Comparison of ENCODE assay signal across 12 cellular contexts in the genomic region with DNA sequence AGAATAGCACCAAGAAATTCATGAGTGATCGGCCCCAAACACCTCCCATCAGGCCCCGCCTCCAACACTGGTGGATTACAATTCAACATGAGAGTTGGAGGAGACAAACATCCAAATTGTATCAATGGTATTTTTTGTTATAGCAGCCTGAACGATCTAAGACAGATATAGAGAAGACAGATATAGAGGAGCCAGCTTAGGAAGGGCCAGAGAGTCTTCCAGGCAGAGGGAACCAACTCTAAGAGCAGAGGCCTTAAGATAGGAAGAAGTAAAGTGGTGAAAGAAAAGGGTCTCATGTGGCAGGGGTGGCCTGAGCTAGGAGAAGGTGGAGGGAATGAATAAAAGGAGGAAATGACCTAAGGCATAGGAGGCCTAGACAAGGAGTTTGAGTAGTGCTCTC.
DNase-seq lines count a peak whose midpoint lies in the region; ATAC-seq and TF ChIP-seq lines count a peak whose summit lies in the region.
"Had no signal": no experiment of that assay in that cellular context is flagged by ENCODE, and none has a peak within 500 bp of the region (broad histone marks: within the 10 kb centered on the region; RNA-seq: fewer than 3 reads in every experiment).

No MANE protein-coding gene starts in this region.

- no peak for TF ChIP-seq CTCF in heart left ventricle (IDR thresholded peaks at IDR 0.05)
- TF ChIP-seq CTCF in adrenal gland (IDR thresholded peaks at IDR 0.05): no peak
- TF ChIP-seq CTCF in type B pancreatic cell (conservative IDR thresholded peaks at IDR 0.05): no peak

- no peak overlapping the region for H3K9ac ChIP-seq in mucosa of rectum (ENCODE audit: low read depth in 1 of 2, low read length in 2 of 2)

- H3K4me1 ChIP-seq in heart left ventricle (peaks cover 11 to 55% (median 43%) of the 10 kb centered on the region in 12 donors), adrenal gland (replicated peaks in 1 of 2) (peaks cover 37 to 41% of the 10 kb centered on the region in 2 donors), mucosa of rectum (ENCODE audit: control insufficient read depth in 2 of 2, insufficient read depth in 2 of 2, low read length in 2 of 2) (peaks cover 50 to 58% of the 10 kb centered on the region in 2 donors)

- H3K4me3 Mint-ChIP-seq in type B pancreatic cell: no peak overlapping the region
- no peak overlapping the region for H3K4me3 Mint-ChIP-seq in stimulated activated effector memory CD8-positive, alpha-beta T cell treated with anti-CD3 and anti-CD28 coated beads, Interleukin-12 subunit alpha, Interleukin-12 subunit beta, amount 100 ng/mL, for 72 hours
- H3K4me3 Mint-ChIP-seq: nephron progenitor cell had no signal

- TF ChIP-seq POLR2A in heart left ventricle (IDR thresholded peaks at IDR 0.05) (no peak), adrenal gland (IDR thresholded peaks at IDR 0.05) (no peak)

- H3K27ac Mint-ChIP-seq in type B pancreatic cell: peak overlapping the region; percentile 33
- H3K27ac Mint-ChIP-seq in stimulated activated effector memory CD8-positive, alpha-beta T cell treated with anti-CD3 and anti-CD28 coated beads, Interleukin-12 subunit alpha, Interleukin-12 subunit beta, amount 100 ng/mL, for 72 hours: no peak overlapping the region

- H3K4me3 ChIP-seq in heart left ventricle (no peak overlapping the region), adrenal gland (no peak overlapping the region), mucosa of rectum (ENCODE audit: low read length in 2 of 2) (no peak overlapping the region)
- H3K4me3 ChIP-seq: suprapubic skin had no signal

- intact Hi-C loops in heart left ventricle (cut with DNase I) (loop anchor here in 8 of 10 donors (5.0 to 10.0 kb wide), 10 partner anchors 61 to 1031 kb away; a partner anchor contains a TSS), Right ventricle myocardium inferior (cut with DNase I) (loop anchor here (5.0 to 10.0 kb wide), 2 partner anchors 229 to 459 kb away; no protein-coding TSS in a partner anchor), adrenal gland (cut with DNase I) (loop anchor here (5.0 to 10.0 kb wide), 2 partner anchors 159 to 291 kb away; a partner anchor contains a TSS)

- peaks cover 48% of the 10 kb centered on the region for H3K4me1 Mint-ChIP-seq in type B pancreatic cell (ENCODE audit: unreplicated experiment)
- peaks cover 52% of the 10 kb centered on the region for H3K4me1 Mint-ChIP-seq in stimulated activated effector memory CD8-positive, alpha-beta T cell treated with anti-CD3 and anti-CD28 coated beads, Interleukin-12 subunit alpha, Interleukin-12 subunit beta, amount 100 ng/mL, for 72 hours

- WGBS in heart left ventricle, 4 donors: 89 to 93% (median 89%) methylated on average over 3 of the region's 3 CpGs
- 93 to 100% (median 98%) methylated on average over 3 of the region's 3 CpGs for WGBS in adrenal gland, 4 donors

- no peaks in the 10 kb centered on the region for H3K9me3 Mint-ChIP-seq in type B pancreatic cell
- no peaks in the 10 kb centered on the region for H3K9me3 Mint-ChIP-seq in stimulated activated effector memory CD8-positive, alpha-beta T cell treated with anti-CD3 and anti-CD28 coated beads, Interleukin-12 subunit alpha, Interleukin-12 subunit beta, amount 100 ng/mL, for 72 hours

- H3K36me3 Mint-ChIP-seq in type B pancreatic cell: no peaks in the 10 kb centered on the region
- H3K36me3 Mint-ChIP-seq in stimulated activated effector memory CD8-positive, alpha-beta T cell treated with anti-CD3 and anti-CD28 coated beads, Interleukin-12 subunit alpha, Interleukin-12 subunit beta, amount 100 ng/mL, for 72 hours: peaks cover 21% of the 10 kb centered on the region

- H3K27me3 Mint-ChIP-seq in type B pancreatic cell: peaks cover 11% of the 10 kb centered on the region

- DNase-seq in heart left ventricle (no peak), Right ventricle myocardium inferior (ENCODE audit: missing footprints) (no peak), adrenal gland (no peak), type B pancreatic cell (ENCODE audit: extremely low spot score, unreplicated experiment) (no peak)
- DNase-seq in stimulated activated effector memory CD8-positive, alpha-beta T cell treated with anti-CD3 and anti-CD28 coated beads, Interleukin-12 subunit alpha, Interleukin-12 subunit beta, amount 100 ng/mL, for 72 hours (ENCODE audit: low spot score in 2 of 2): no peak
- no peak for DNase-seq in activated CD8-positive, alpha-beta memory T cell treated with anti-CD3 and anti-CD28 coated beads, Interleukin-2, amount 50 U/mL, for 4 hours
- DNase-seq: activated CD4-positive, CD25-positive, alpha-beta regulatory T cell; HCEC 1CT; nephron progenitor cell had no signal

- ATAC-seq in heart left ventricle: no peak
- no peak for ATAC-seq in Right ventricle myocardium inferior
- no peak for ATAC-seq in stimulated activated effector memory CD8-positive, alpha-beta T cell treated with anti-CD3 and anti-CD28 coated beads, Interleukin-12 subunit alpha, Interleukin-12 subunit beta, amount 100 ng/mL, for 72 hours
- ATAC-seq in HG03097 (IDR thresholded peaks at IDR 0.05; ENCODE audit: low FRiP score, unreplicated experiment): no peak

- no peaks in the 10 kb centered on the region for H3K36me3 ChIP-seq in heart left ventricle
- no peaks in the 10 kb centered on the region for H3K36me3 ChIP-seq in adrenal gland (replicated peaks in 1 of 2)
- no peaks in the 10 kb centered on the region for H3K36me3 ChIP-seq in mucosa of rectum (ENCODE audit: control insufficient read depth in 2 of 2, insufficient read depth in 2 of 2, low read length in 2 of 2)
- H3K36me3 ChIP-seq: suprapubic skin had no signal

- H3K9me3 ChIP-seq in heart left ventricle (no peaks in the 10 kb centered on the region), adrenal gland (replicated peaks in 1 of 3) (no peaks in the 10 kb centered on the region), mucosa of rectum (ENCODE audit: control insufficient read depth in 2 of 2, low read length in 2 of 2) (no peaks in the 10 kb centered on the region)
- H3K9me3 ChIP-seq: suprapubic skin had no signal

- H3K27ac ChIP-seq in heart left ventricle: peak overlapping the region in 11 of 12 donors; percentile 17 to 95 (median 90)
- H3K27ac ChIP-seq in adrenal gland: peak overlapping the region in 3 of 5 donors; percentile 91 to 96 (median 95)
- H3K27ac ChIP-seq in mucosa of rectum (ENCODE audit: low read depth in 2 of 2, low read length in 2 of 2): peak overlapping the region; percentile 98 to 99

- H3K27me3 ChIP-seq in heart left ventricle (no peaks in the 10 kb centered on the region), adrenal gland (no peaks in the 10 kb centered on the region), mucosa of rectum (ENCODE audit: control insufficient read depth in 2 of 2, insufficient read depth in 2 of 2, low read length in 2 of 2) (no peaks in the 10 kb centered on the region)
- H3K27me3 ChIP-seq: suprapubic skin had no signal
